Comparison of ENCODE assay signal across 30 cellular contexts in genomic region chr13:26305676-26306075, GRCh38.
"Had no signal": no experiment of that assay in that cellular context is flagged by ENCODE, and none has a peak within 500 bp of the region (broad histone marks: within the 10 kb centered on the region; RNA-seq: fewer than 3 reads in every experiment).

No MANE protein-coding gene starts in this region.

- FAIRE-seq: urothelium cell line had no signal

- H3K27me3 ChIP-seq: neutrophil, ovary, stomach, thyroid gland, tibial nerve, upper lobe of left lung, vagina had no signal

- H3K36me3 Mint-ChIP-seq: naive B cell; stimulated activated effector memory CD8-positive, alpha-beta T cell treated with anti-CD3 and anti-CD28 coated beads, Interleukin-12 subunit alpha, Interleukin-12 subunit beta, amount 100 ng/mL, for 72 hours had no signal

- ATAC-seq: naive thymus-derived CD8-positive, alpha-beta T cell; psoas muscle; right cardiac atrium; sciatic nerve; stimulated activated effector memory CD8-positive, alpha-beta T cell treated with anti-CD3 and anti-CD28 coated beads, Interleukin-12 subunit alpha, Interleukin-12 subunit beta, amount 100 ng/mL, for 72 hours; stimulated activated naive B cell treated with anti-CD40 and anti-IgM and Interleukin-4, amounts not matched to agents 10 μg/mL and 1 μg/mL and 100 μg/mL, for 72 hours had no signal

- H3K4me1 Mint-ChIP-seq: nephron progenitor cell had no signal

- H3K9ac ChIP-seq: parathyroid adenoma had no signal

- H3K9me3 ChIP-seq: neutrophil, ovary, psoas muscle, stomach, thoracic aorta, thyroid gland, tibial nerve, upper lobe of left lung, vagina had no signal

- H3K4me3 ChIP-seq: ovary, psoas muscle, skin epidermis, stomach, thoracic aorta, thyroid gland, tibial nerve, upper lobe of left lung, vagina had no signal

- H3K27me3 Mint-ChIP-seq: naive B cell; naive thymus-derived CD8-positive, alpha-beta T cell; progenitor cell of endocrine pancreas; stimulated activated naive B cell treated with anti-CD40 and anti-IgM and Interleukin-4, amounts not matched to agents 10 μg/mL and 1 μg/mL and 100 μg/mL, for 72 hours; stimulated activated naive CD8-positive, alpha-beta T cell treated with anti-CD3 and anti-CD28 coated beads, Interleukin-15, Interleukin-2, amounts not matched to agents 100 ng/mL and 50 ng/mL, for 24 hours had no signal

- H3K27ac Mint-ChIP-seq: nephron progenitor cell; progenitor cell of endocrine pancreas; stimulated activated effector memory CD8-positive, alpha-beta T cell treated with anti-CD3 and anti-CD28 coated beads, Interleukin-12 subunit alpha, Interleukin-12 subunit beta, amount 100 ng/mL, for 72 hours; stimulated activated naive B cell treated with anti-CD40 and anti-IgM and Interleukin-4, amounts not matched to agents 10 μg/mL and 1 μg/mL and 100 μg/mL, for 72 hours; stimulated activated naive CD8-positive, alpha-beta T cell treated with anti-CD3 and anti-CD28 coated beads, Interleukin-15, Interleukin-2, amounts not matched to agents 100 ng/mL and 50 ng/mL, for 24 hours had no signal

- H3K36me3 ChIP-seq: neutrophil, ovary, stomach, thoracic aorta, thyroid gland, tibial nerve, upper lobe of left lung, vagina had no signal

- H3K4me3 Mint-ChIP-seq: naive B cell; nephron progenitor cell; neural crest cell; stimulated activated effector memory CD8-positive, alpha-beta T cell treated with anti-CD3 and anti-CD28 coated beads, Interleukin-12 subunit alpha, Interleukin-12 subunit beta, amount 100 ng/mL, for 72 hours; stimulated activated naive B cell treated with anti-CD40 and anti-IgM and Interleukin-4, amounts not matched to agents 10 μg/mL and 1 μg/mL and 100 μg/mL, for 72 hours; stimulated activated naive CD8-positive, alpha-beta T cell treated with anti-CD3 and anti-CD28 coated beads, Interleukin-15, Interleukin-2, amounts not matched to agents 100 ng/mL and 50 ng/mL, for 24 hours had no signal

- DNase-seq: naive B cell; naive thymus-derived CD8-positive, alpha-beta T cell; nephron progenitor cell; nucleus accumbens; ovary; posterior cingulate gyrus; psoas muscle; right cardiac atrium; stimulated activated CD4-positive, alpha-beta T cell treated with anti-CD3 and anti-CD28 coated beads, Interleukin-15, amount 100 ng/mL, for 24 hours; stimulated activated CD4-positive, alpha-beta T cell treated with anti-CD3 and anti-CD28 coated beads, Interleukin-2, amount 100 ng/mL, for 24 hours; stimulated activated CD4-positive, alpha-beta T cell treated with anti-CD3 and anti-CD28 coated beads, Interleukin-2, amount 100 ng/mL, for 48 hours; stimulated activated CD4-positive, alpha-beta T cell treated with anti-CD3 and anti-CD28 coated beads, Interleukin-4, amount 100 ng/mL, for 24 hours; stimulated activated naive B cell treated with anti-CD40 and anti-IgM and Interleukin-4, amounts not matched to agents 10 μg/mL and 1 μg/mL and 100 μg/mL, for 72 hours; stimulated activated naive CD4-positive, alpha-beta T cell treated with Interleukin-2 at 50 U/mL for 16 hours; stomach; thyroid gland; trophoblast cell; upper lobe of left lung had no signal

- H3K27ac ChIP-seq: neutrophil, ovary, parathyroid adenoma, skin epidermis, stomach, thoracic aorta, thyroid gland, tibial nerve, upper lobe of left lung, vagina had no signal

- H3K4me1 ChIP-seq: parathyroid adenoma, thyroid gland had no signal

- H2AFZ ChIP-seq: parathyroid adenoma had no signal

- H3K9me3 Mint-ChIP-seq: stimulated activated effector memory CD8-positive, alpha-beta T cell treated with anti-CD3 and anti-CD28 coated beads, Interleukin-12 subunit alpha, Interleukin-12 subunit beta, amount 100 ng/mL, for 72 hours; stimulated activated naive CD8-positive, alpha-beta T cell treated with anti-CD3 and anti-CD28 coated beads, Interleukin-15, Interleukin-2, amounts not matched to agents 100 ng/mL and 50 ng/mL, for 24 hours had no signal
